ENCODE assay signal across 15 cellular contexts in genomic region chr2:242029422-242030225, GRCh38.
DNase-seq lines count a peak whose midpoint lies in the region; ATAC-seq and TF ChIP-seq lines count a peak whose summit lies in the region.
"Had no signal": no experiment of that assay in that cellular context is flagged by ENCODE, and none has a peak within 500 bp of the region (broad histone marks: within the 10 kb centered on the region; RNA-seq: fewer than 3 reads in every experiment).

No MANE protein-coding gene starts in this region.

- no peak overlapping the region for H2AK5ac ChIP-seq in H9 (ENCODE audit: insufficient read length, low read length)

- no peaks in the 10 kb centered on the region for H3K27me3 ChIP-seq in H9 (ENCODE audit: insufficient read depth, low read length)

- no peaks in the 10 kb centered on the region for H3K79me1 ChIP-seq in H9 (ENCODE audit: insufficient read depth, low read depth, low read length, poor library complexity, severe bottlenecking)

- H3K79me2 ChIP-seq in H9 (ENCODE audit: insufficient read depth, low read length), result no peaks in the 10 kb centered on the region

- no peak overlapping the region for H2BK120ac ChIP-seq in H9 (ENCODE audit: low read depth, low read length, poor library complexity, severe bottlenecking)

- TF ChIP-seq CTCF in H9 (conservative IDR thresholded peaks at IDR 0.05) (no peak), choroid plexus epithelial cell (conservative IDR thresholded peaks at IDR 0.05; ENCODE audit: low read depth, low read length) (peak; percentile 11), osteocyte (IDR thresholded peaks at IDR 0.05) (no peak), endothelial cell (IDR thresholded peaks at IDR 0.05; ENCODE audit: unreplicated experiment) (no peak)

- ATAC-seq in GM18907 (IDR thresholded peaks at IDR 0.05; ENCODE audit: unreplicated experiment) (no peak), GM18873 (IDR thresholded peaks at IDR 0.05; ENCODE audit: low FRiP score, unreplicated experiment) (no peak)
- ATAC-seq: psoas muscle had no signal

- peaks cover 20 to 22% of the 10 kb centered on the region in 2 experiments for H3K4me1 Mint-ChIP-seq in H9
- H3K4me1 Mint-ChIP-seq in osteocyte (ENCODE audit: unreplicated experiment), result no peaks in the 10 kb centered on the region
- H3K4me1 Mint-ChIP-seq in endothelial cell (ENCODE audit: unreplicated experiment), result no peaks in the 10 kb centered on the region

- no peak overlapping the region for H3K4ac ChIP-seq in H9 (ENCODE audit: low read depth, low read length)

- no peaks in the 10 kb centered on the region for H3K4me1 ChIP-seq in H9 (ENCODE audit: insufficient read depth, low read length)
- H3K4me1 ChIP-seq: psoas muscle had no signal

- no peak overlapping the region for H4K5ac ChIP-seq in H9 (ENCODE audit: insufficient read length, low read depth, low read length)

- H2BK20ac ChIP-seq in H9 (ENCODE audit: low read depth, low read length, poor library complexity, severe bottlenecking), result no peak overlapping the region

- no peak overlapping the region for H3K9ac ChIP-seq in H9 (ENCODE audit: extremely low read depth, insufficient read length, low read length)

- no peaks in the 10 kb centered on the region for H3K23me2 ChIP-seq in H9 (ENCODE audit: insufficient read length, low read depth, low read length, poor library complexity, severe bottlenecking)

- DNase-seq in NOMO-1 treated with DMSO at 0.1 percent for 48 hours (lab: John Stamatoyannopoulos, UW; ENCODE audit: unreplicated experiment) (peak; percentile 17), NOMO-1 treated with dmso at 0.1 percent for 144 hours (lab: John Stamatoyannopoulos, UW; ENCODE audit: unreplicated experiment) (no peak), H9 (peak; percentile 8), choroid plexus epithelial cell (ENCODE audit: low read depth) (no peak), osteocyte (ENCODE audit: extremely low spot score, unreplicated experiment) (peak; percentile 65), endothelial cell (ENCODE audit: low spot score) (no peak)
- DNase-seq: activated CD4-positive, alpha-beta T cell treated with anti-CD3 and anti-CD28 coated beads, Interleukin-2, amount 50 U/mL, for 4 hours; Calu3; GOT3; hippocampal formation; NCI-H1105 treated with DMSO at 0.1 percent for 48 hours had no signal

- H2BK12ac ChIP-seq in H9 (ENCODE audit: insufficient read length, low read depth, low read length), result no peak overlapping the region

- H3K9me3 ChIP-seq in H9 (ENCODE audit: control insufficient read depth, low read depth, low read length), result no peaks in the 10 kb centered on the region
- H3K9me3 ChIP-seq: psoas muscle had no signal

- H3K27ac ChIP-seq in H9 (ENCODE audit: insufficient read length, low read depth, low read length), result no peak overlapping the region
- H3K27ac ChIP-seq: dorsolateral prefrontal cortex, psoas muscle had no signal

- H3K56ac ChIP-seq in H9 (ENCODE audit: insufficient read length, low read depth, low read length), result no peak overlapping the region

- H3T11ph ChIP-seq in H9 (ENCODE audit: low read length), result no peak overlapping the region

- H3K14ac ChIP-seq in H9 (ENCODE audit: insufficient read depth, low read length), result no peak overlapping the region

- no peak overlapping the region for H2BK5ac ChIP-seq in H9 (ENCODE audit: insufficient read length, low read length)

- no peak overlapping the region for H3K23ac ChIP-seq in H9 (ENCODE audit: insufficient read length, low read depth, low read length)

- no peak overlapping the region for H3K4me2 ChIP-seq in H9 (ENCODE audit: insufficient read depth, insufficient read length, low read length)

- H3K4me3 Mint-ChIP-seq in H9, result no peak overlapping the region
- no peak overlapping the region for H3K4me3 Mint-ChIP-seq in osteocyte (ENCODE audit: unreplicated experiment)
- no peak overlapping the region for H3K4me3 Mint-ChIP-seq in endothelial cell (ENCODE audit: unreplicated experiment)

- H2AFZ ChIP-seq in H9 (ENCODE audit: low read length), result no peak overlapping the region

- H4K20me1 ChIP-seq in H9 (ENCODE audit: control insufficient read depth, insufficient read depth, insufficient read length), result no peaks in the 10 kb centered on the region

- no CpG with 5 or more reads among the region's 21 CpGs for WGBS in H9 (ENCODE audit: extremely low coverage, insufficient read length, low lambda C conversion rate)

- H4K8ac ChIP-seq in H9 (replicated peaks; ENCODE audit: insufficient read length, low read depth, low read length), result no peak overlapping the region

- H3K4me3 ChIP-seq in choroid plexus epithelial cell (ENCODE audit: low read depth, low read length), result no peak overlapping the region
- H3K4me3 ChIP-seq: dorsolateral prefrontal cortex, psoas muscle had no signal

- H3K9me3 Mint-ChIP-seq in H9 (peaks cover 3 to 6% of the 10 kb centered on the region in 2 experiments), osteocyte (ENCODE audit: unreplicated experiment) (no peaks in the 10 kb centered on the region), endothelial cell (ENCODE audit: unreplicated experiment) (no peaks in the 10 kb centered on the region)

- peaks cover 0 to 1% (median 0%) of the 10 kb centered on the region in 3 experiments; a peak in 3 of 7 replicates for H3K36me3 Mint-ChIP-seq in H9 (ENCODE audit: insufficient read depth in 1 of 3, low read depth in 3 of 3)
- no peaks in the 10 kb centered on the region for H3K36me3 Mint-ChIP-seq in osteocyte (ENCODE audit: unreplicated experiment)
- peaks cover 2% of the 10 kb centered on the region for H3K36me3 Mint-ChIP-seq in endothelial cell (ENCODE audit: low read depth, unreplicated experiment)

- H4K91ac ChIP-seq in H9 (ENCODE audit: insufficient read length, low read depth, low read length), result no peak overlapping the region

- peaks cover 96% of the 10 kb centered on the region for H3K27me3 Mint-ChIP-seq in H9 (ENCODE audit: low read depth)
- H3K27me3 Mint-ChIP-seq in osteocyte (ENCODE audit: unreplicated experiment), result peaks cover 58% of the 10 kb centered on the region
- peaks cover 6% of the 10 kb centered on the region for H3K27me3 Mint-ChIP-seq in endothelial cell (ENCODE audit: unreplicated experiment)

- H3K18ac ChIP-seq in H9 (ENCODE audit: insufficient read length, low read depth, low read length), result no peak overlapping the region

- no peak overlapping the region for H3K27ac Mint-ChIP-seq in H9
- H3K27ac Mint-ChIP-seq in osteocyte (ENCODE audit: unreplicated experiment), result no peak overlapping the region
- no peak overlapping the region for H3K27ac Mint-ChIP-seq in endothelial cell (ENCODE audit: unreplicated experiment)

- no peak overlapping the region for H2BK15ac ChIP-seq in H9 (ENCODE audit: low read depth, low read length)

Comparison
In these comparisons a context has a peak if more than half of its experiments do, and no peak if none do; other contexts are left out.
1. DNase-seq: peak in NOMO-1 treated with DMSO at 0.1 percent for 48 hours (single experiment), H9 (single experiment) and osteocyte (single experiment); none in NOMO-1 treated with dmso at 0.1 percent for 144 hours (single experiment), choroid plexus epithelial cell (single experiment) and endothelial cell (single experiment).